ENCODE assay signal across 19 cellular contexts in genomic region chr4:152900395-152900794, GRCh38. TPM values are rescaled to one million over a fixed set of nuclear protein-coding genes. Genes with fewer than 3 reads are reported as not detected.
A peak's percentile ranks its signal among the peaks of the same experiment; 100 is the strongest.
DNase-seq lines count a peak whose midpoint lies in the region; ATAC-seq and TF ChIP-seq lines count a peak whose summit lies in the region.
"Had no signal": no experiment of that assay in that cellular context is flagged by ENCODE, and none has a peak within 500 bp of the region (broad histone marks: within the 10 kb centered on the region; RNA-seq: fewer than 3 reads in every experiment).

No MANE protein-coding gene starts in this region.

- no peak overlapping the region for H3K27ac Mint-ChIP-seq in neural progenitor cell
- H3K27ac Mint-ChIP-seq: CD4-positive, CD25-positive, alpha-beta regulatory T cell; CD8-positive, alpha-beta memory T cell; GM23338; HFFc6 had no signal

- no peak overlapping the region for H3K4me3 ChIP-seq in LNCaP clone FGC (ENCODE audit: low read depth, low read length)
- no peak overlapping the region for H3K4me3 ChIP-seq in mucosa of descending colon
- H3K4me3 ChIP-seq in neural progenitor cell, result no peak overlapping the region
- H3K4me3 ChIP-seq: GM23338 had no signal

- H3K36me3 ChIP-seq in mucosa of descending colon (ENCODE audit: low read depth), result no peaks in the 10 kb centered on the region
- no peaks in the 10 kb centered on the region for H3K36me3 ChIP-seq in neural progenitor cell

- no peaks in the 10 kb centered on the region for H3F3A ChIP-seq in neural progenitor cell (ENCODE audit: low read depth)

- H3K27me3 ChIP-seq in neural progenitor cell, result no peaks in the 10 kb centered on the region
- H3K27me3 ChIP-seq: BE2C had no signal

- ATAC-seq in mucosa of descending colon, result peak; percentile 92
- no peak for ATAC-seq in HG03520 (IDR thresholded peaks at IDR 0.05; ENCODE audit: unreplicated experiment)
- ATAC-seq: GM23338, HCT116 had no signal

- H3K79me2 ChIP-seq in neural progenitor cell (ENCODE audit: low read depth), result no peaks in the 10 kb centered on the region

- H3K4me1 ChIP-seq in mucosa of descending colon (ENCODE audit: low read depth) (peaks cover 7% of the 10 kb centered on the region), neural progenitor cell (peaks cover 14% of the 10 kb centered on the region)
- H3K4me1 ChIP-seq: BE2C had no signal

- H3K9ac ChIP-seq in neural progenitor cell, result no peak overlapping the region

- peaks cover 4% of the 10 kb centered on the region for H3K4me1 Mint-ChIP-seq in neural progenitor cell
- H3K4me1 Mint-ChIP-seq: CD8-positive, alpha-beta memory T cell had no signal

- no peaks in the 10 kb centered on the region for H3K9me3 Mint-ChIP-seq in neural progenitor cell
- H3K9me3 Mint-ChIP-seq: CD8-positive, alpha-beta memory T cell; GM23338; HFFc6 had no signal

- intact Hi-C loops in mucosa of descending colon (cut with DNase I, micrococcal nuclease), result no loop called here

- H3K36me3 Mint-ChIP-seq in neural progenitor cell, result peaks cover 5% of the 10 kb centered on the region

- H3K27ac ChIP-seq in VCaP, result peak overlapping the region; percentile 64
- peak overlapping the region; percentile 17 for H3K27ac ChIP-seq in neural progenitor cell

- H3K27me3 Mint-ChIP-seq in neural progenitor cell (ENCODE audit: insufficient read depth, low read depth), result no peaks in the 10 kb centered on the region
- H3K27me3 Mint-ChIP-seq: CD4-positive, CD25-positive, alpha-beta regulatory T cell; CD8-positive, alpha-beta memory T cell had no signal

- H3K9me3 ChIP-seq in mucosa of descending colon (no peaks in the 10 kb centered on the region), neural progenitor cell (ENCODE audit: low read depth) (no peaks in the 10 kb centered on the region)
- H3K9me3 ChIP-seq: BE2C had no signal

- no peak overlapping the region for H3K4me2 ChIP-seq in neural progenitor cell
- H3K4me2 ChIP-seq: GM23338 had no signal

- H3K4me3 Mint-ChIP-seq in neural progenitor cell, result no peak overlapping the region
- H3K4me3 Mint-ChIP-seq: CD4-positive, CD25-positive, alpha-beta regulatory T cell; CD8-positive, alpha-beta memory T cell; GM23338; HFFc6 had no signal

- no peak overlapping the region for H2AFZ ChIP-seq in neural progenitor cell (replicated peaks)
- H2AFZ ChIP-seq: GM23338 had no signal

- DNase-seq in LNCaP clone FGC (ENCODE audit: low read depth) (peak; percentile 70), mucosa of descending colon (no peak), neural progenitor cell (ENCODE audit: low spot score) (no peak), NK-92 (lab: John Stamatoyannopoulos, UW; ENCODE audit: unreplicated experiment) (no peak), NCI-H187 (lab: John Stamatoyannopoulos, UW) (no peak), NCI-H1417 treated with DMSO at 0.1 percent for 48 hours (lab: John Stamatoyannopoulos, UW) (no peak)
- DNase-seq: ACHN; BE2C; C1 segment of cervical spinal cord; CD4-positive, CD25-positive, alpha-beta regulatory T cell; CD8-positive, alpha-beta memory T cell; COR-L47; DMS 273 treated with DMSO at 0.1 percent for 48 hours; H7; HFFc6 had no signal

- TF ChIP-seq CTCF in LNCaP clone FGC (IDR thresholded peaks at IDR 0.05; ENCODE audit: control insufficient read depth, extremely low read depth, insufficient read depth) (no peak), VCaP (conservative IDR thresholded peaks at IDR 0.05) (no peak), mucosa of descending colon (IDR thresholded peaks at IDR 0.05) (no peak), neural progenitor cell (IDR thresholded peaks at IDR 0.05) (no peak)

- H4K20me1 ChIP-seq in neural progenitor cell (ENCODE audit: low read depth), result no peaks in the 10 kb centered on the region

RNA-seq across cellular contexts. Expression of gene FHDC1, which starts 35.7 kb away (rescaled TPM):
- 10 to 100 TPM in 2 of 3 donors, 1 to 10 TPM in 1; 8.8 to 16.1 (median 14.1) TPM for total RNA-seq in mucosa of descending colon
- total RNA-seq in neural progenitor cell (ENCODE audit: low replicate concordance), result 3.0 and 4.8 TPM in 2 replicates
